15 cellular contexts compared by ENCODE assay signal in genomic region chr17:58343131-58343530, GRCh38. TPM values are rescaled to one million over a fixed set of nuclear protein-coding genes. Genes with fewer than 3 reads are reported as not detected.
DNase-seq lines count a peak whose midpoint lies in the region; ATAC-seq, FAIRE-seq and TF ChIP-seq lines count a peak whose summit lies in the region.
"Had no signal": no experiment of that assay in that cellular context is flagged by ENCODE, and none has a peak within 500 bp of the region (broad histone marks: within the 10 kb centered on the region; RNA-seq: fewer than 3 reads in every experiment).

No MANE protein-coding gene starts in this region.

- no peak for FAIRE-seq in astrocyte (lab: Jason Lieb, UNC)
- FAIRE-seq: A204.1, colon had no signal

- H2AFZ ChIP-seq in MM.1S (ENCODE audit: low read length) (no peak overlapping the region), astrocyte (ENCODE audit: low read depth, low read length) (no peak overlapping the region)

- peaks cover 71% of the 10 kb centered on the region for H3K4me1 Mint-ChIP-seq in activated CD4-positive, alpha-beta T cell treated with anti-CD3 and anti-CD28 coated beads, Interleukin-2, amount 10 ng/mL, durations not matched to agents 24 days and 14 days
- peaks cover 16% of the 10 kb centered on the region for H3K4me1 Mint-ChIP-seq in astrocyte (ENCODE audit: low read depth, unreplicated experiment)

- H3K4me1 ChIP-seq in MM.1S (ENCODE audit: low read length) (peaks cover 61% of the 10 kb centered on the region), astrocyte (ENCODE audit: insufficient read depth, low read length) (peaks cover 17% of the 10 kb centered on the region)

- H3K9ac ChIP-seq in MM.1S (ENCODE audit: low read length) = peak overlapping the region; percentile 67; the same call in 1 of the 2 replicates
- no peak overlapping the region for H3K9ac ChIP-seq in astrocyte (ENCODE audit: low read length)

- H3K27ac ChIP-seq in MM.1S (ENCODE audit: low read length) (peak overlapping the region; percentile 96), astrocyte (ENCODE audit: low read depth, low read length) (no peak overlapping the region), RWPE1 (no peak overlapping the region)
- H3K27ac ChIP-seq: left ventricle myocardium inferior had no signal

- H3K79me2 ChIP-seq in MM.1S (ENCODE audit: low read length) (peaks cover 69% of the 10 kb centered on the region), astrocyte (ENCODE audit: insufficient read depth, low read length) (no peaks in the 10 kb centered on the region)

- no peak for ATAC-seq in stimulated activated naive CD8-positive, alpha-beta T cell treated with anti-CD3 and anti-CD28 coated beads, Interleukin-15, Interleukin-2, amounts not matched to agents 100 U/mL and 50 U/mL, for 24 hours
- no peak for ATAC-seq in GM19351 (IDR thresholded peaks at IDR 0.05; ENCODE audit: unreplicated experiment)

- peak overlapping the region; percentile 91 for H3K4me3 Mint-ChIP-seq in activated CD4-positive, alpha-beta T cell treated with anti-CD3 and anti-CD28 coated beads, Interleukin-2, amount 10 ng/mL, durations not matched to agents 24 days and 14 days
- H3K4me3 Mint-ChIP-seq in astrocyte (ENCODE audit: unreplicated experiment) = no peak overlapping the region

- TF ChIP-seq CTCF in MM.1S (IDR thresholded peaks at IDR 0.05; ENCODE audit: low read length) = no peak
- TF ChIP-seq CTCF in astrocyte (IDR thresholded peaks at IDR 0.05; ENCODE audit: insufficient read depth, low read depth, low read length) = no peak
- no peak for TF ChIP-seq CTCF in RWPE1 (conservative IDR thresholded peaks at IDR 0.05; ENCODE audit: low read depth)

- CTCF ChIA-PET in RWPE1 (lab: Yijun Ruan, JAX) = interaction anchor here (0.7 to 0.8 kb wide), 2 partner anchors 119 to 903 kb away, joined by 3 to 4 read pairs; no protein-coding TSS in a partner anchor

- no peaks in the 10 kb centered on the region for H3K27me3 Mint-ChIP-seq in activated CD4-positive, alpha-beta T cell treated with anti-CD3 and anti-CD28 coated beads, Interleukin-2, amount 10 ng/mL, durations not matched to agents 24 days and 14 days
- no peaks in the 10 kb centered on the region for H3K27me3 Mint-ChIP-seq in astrocyte (ENCODE audit: low read depth, unreplicated experiment)

- POLR2A ChIA-PET in RWPE1 (lab: Yijun Ruan, JAX; ENCODE audit: low non-redundant PET) = no interaction called here

- H3K4me2 ChIP-seq in MM.1S (ENCODE audit: low read depth, low read length) = peak overlapping the region; percentile 81
- no peak overlapping the region for H3K4me2 ChIP-seq in astrocyte (ENCODE audit: low read length)

- intact Hi-C loops in activated CD4-positive, alpha-beta T cell treated with anti-CD3 and anti-CD28 coated beads, Interleukin-2, amount 10 ng/mL, durations not matched to agents 24 days and 14 days (cut with micrococcal nuclease) = no loop called here

- H3K4me3 ChIP-seq in MM.1S (ENCODE audit: low read length) (peak overlapping the region; percentile 34; the same call in 1 of the 2 replicates), astrocyte (ENCODE audit: insufficient read depth, low read depth, low read length) (no peak overlapping the region)
- H3K4me3 ChIP-seq: left ventricle myocardium inferior had no signal

- H3K27me3 ChIP-seq in MM.1S (replicated peaks; ENCODE audit: insufficient read depth, low read length) = no peaks in the 10 kb centered on the region
- H3K27me3 ChIP-seq in astrocyte (ENCODE audit: insufficient read depth, low read length) = no peaks in the 10 kb centered on the region

- H3K9me3 Mint-ChIP-seq in activated CD4-positive, alpha-beta T cell treated with anti-CD3 and anti-CD28 coated beads, Interleukin-2, amount 10 ng/mL, durations not matched to agents 24 days and 14 days = no peaks in the 10 kb centered on the region
- no peaks in the 10 kb centered on the region for H3K9me3 Mint-ChIP-seq in astrocyte (ENCODE audit: unreplicated experiment)

- H3K27ac Mint-ChIP-seq in activated CD4-positive, alpha-beta T cell treated with anti-CD3 and anti-CD28 coated beads, Interleukin-2, amount 10 ng/mL, durations not matched to agents 24 days and 14 days = peak overlapping the region; percentile 100
- H3K27ac Mint-ChIP-seq in astrocyte (ENCODE audit: unreplicated experiment) = peak overlapping the region; percentile 34

- H3F3A ChIP-seq in MM.1S (ENCODE audit: insufficient read depth, low read length) = peaks cover 63% of the 10 kb centered on the region

- H3K36me3 ChIP-seq in MM.1S (replicated peaks; ENCODE audit: insufficient read depth, low read length) = peaks cover 7% of the 10 kb centered on the region; the same call in 1 of the 2 replicates
- H3K36me3 ChIP-seq in astrocyte (ENCODE audit: insufficient read depth, low read length) = peaks cover 35% of the 10 kb centered on the region

- H3K9me3 ChIP-seq in MM.1S (replicated peaks; ENCODE audit: insufficient read depth, low read length) (no peaks in the 10 kb centered on the region), astrocyte (ENCODE audit: insufficient read depth, low read depth, low read length) (no peaks in the 10 kb centered on the region)
- H3K9me3 ChIP-seq: left ventricle myocardium inferior had no signal

- peaks cover 84% of the 10 kb centered on the region for H3K36me3 Mint-ChIP-seq in activated CD4-positive, alpha-beta T cell treated with anti-CD3 and anti-CD28 coated beads, Interleukin-2, amount 10 ng/mL, durations not matched to agents 24 days and 14 days (ENCODE audit: low read depth)
- peaks cover 11% of the 10 kb centered on the region for H3K36me3 Mint-ChIP-seq in astrocyte (ENCODE audit: low read depth, unreplicated experiment)

- DNase-seq in activated CD4-positive, alpha-beta T cell treated with anti-CD3 and anti-CD28 coated beads, Interleukin-2, amount 10 ng/mL, durations not matched to agents 24 days and 14 days = peak; percentile 58
- no peak for DNase-seq in activated CD4-positive, alpha-beta T cell treated with anti-CD3 and anti-CD28 coated beads for 4 hours
- DNase-seq in MM.1S = no peak
- no peak for DNase-seq in astrocyte (ENCODE audit: low read depth)
- peak; percentile 33 for DNase-seq in stimulated activated naive CD8-positive, alpha-beta T cell treated with anti-CD3 and anti-CD28 coated beads, Interleukin-15, Interleukin-2, amounts not matched to agents 100 U/mL and 50 U/mL, for 24 hours
- no peak for DNase-seq in SKM-1 treated with dmso at 0.1 percent for 144 hours (lab: John Stamatoyannopoulos, UW; ENCODE audit: unreplicated experiment)
- no peak for DNase-seq in RWPE1 (ENCODE audit: low spot score)
- DNase-seq: hippocampal formation, left ventricle myocardium inferior, NCI-H1436, NCI-H446, T-helper 9 cell had no signal

- H3K9me2 ChIP-seq in MM.1S (replicated peaks; ENCODE audit: insufficient read depth, low read length) = no peaks in the 10 kb centered on the region

- H4K20me1 ChIP-seq in MM.1S (ENCODE audit: insufficient read depth, low read length) (no peaks in the 10 kb centered on the region), astrocyte (ENCODE audit: insufficient read depth, low read length) (peaks cover 6% of the 10 kb centered on the region)

RNA-seq across cellular contexts. Expression of gene SUPT4H1, which starts 8.9 kb away (rescaled TPM):
- total RNA-seq in activated CD4-positive, alpha-beta T cell treated with anti-CD3 and anti-CD28 coated beads, Interleukin-2, amount 10 ng/mL, durations not matched to agents 24 days and 14 days = 139 and 143 TPM in 2 replicates
- 97.1 and 108 TPM in 2 replicates for total RNA-seq in astrocyte

RNA-seq across cellular contexts. Expression of gene TSPOAP1, which starts 14.5 kb away (rescaled TPM):
- 22.6 and 23.6 TPM in 2 replicates for total RNA-seq in activated CD4-positive, alpha-beta T cell treated with anti-CD3 and anti-CD28 coated beads, Interleukin-2, amount 10 ng/mL, durations not matched to agents 24 days and 14 days
- 0.60 and 0.79 TPM in 2 replicates for total RNA-seq in astrocyte

Comparison
In these comparisons a context has a peak if more than half of its experiments do, and no peak if none do; other contexts are left out.
1. DNase-seq: peak in activated CD4-positive, alpha-beta T cell treated with anti-CD3 and anti-CD28 coated beads, Interleukin-2, amount 10 ng/mL, durations not matched to agents 24 days and 14 days (single experiment) and stimulated activated naive CD8-positive, alpha-beta T cell treated with anti-CD3 and anti-CD28 coated beads, Interleukin-15, Interleukin-2, amounts not matched to agents 100 U/mL and 50 U/mL, for 24 hours (single experiment); none in activated CD4-positive, alpha-beta T cell treated with anti-CD3 and anti-CD28 coated beads for 4 hours (0 of 2), MM.1S (single experiment), astrocyte (single experiment), SKM-1 treated with dmso at 0.1 percent for 144 hours (single experiment) and RWPE1 (single experiment).
2. RNA of gene TSPOAP1, which starts 14.5 kb away (total RNA-seq): 22.6 to 23.6 TPM in activated CD4-positive, alpha-beta T cell treated with anti-CD3 and anti-CD28 coated beads, Interleukin-2, amount 10 ng/mL, durations not matched to agents 24 days and 14 days; 0.60 to 0.79 TPM in astrocyte; every median in the first group is over 10 times any median in the second.